In genomic region chr3:162538906-162539305, GRCh38 we compare ENCODE assay signal across 25 cellular contexts.
"Had no signal": no experiment of that assay in that cellular context is flagged by ENCODE, and none has a peak within 500 bp of the region (broad histone marks: within the 10 kb centered on the region; RNA-seq: fewer than 3 reads in every experiment).

No MANE protein-coding gene starts in this region.

- H3K27ac Mint-ChIP-seq: activated naive CD4-positive, alpha-beta T cell treated with anti-CD3 and anti-CD28 coated beads for 36 hours; activated naive CD8-positive, alpha-beta T cell treated with anti-CD3 and anti-CD28 coated beads, Interleukin-2, amount 10 ng/mL, durations not matched to agents 7 days and 5 days; dendritic cell treated with granulocyte-macrophage colony-stimulating factor and Interleukin-4, amounts not matched to agents 40 ng/mL and 50 ng/mL, for 4 days; natural killer cell; stimulated activated effector memory CD8-positive, alpha-beta T cell treated with anti-CD3 and anti-CD28 coated beads, Interleukin-12 subunit alpha, Interleukin-12 subunit beta, amount 100 ng/mL, for 72 hours; T-helper 17 cell had no signal

- H3K36me3 ChIP-seq: neutrophil, ovary, prostate gland, right atrium auricular region, transverse colon had no signal

- H3K4me1 ChIP-seq: body of pancreas, prostate gland, right atrium auricular region, transverse colon had no signal

- H3K4me3 ChIP-seq: body of pancreas, ovary, prostate gland, right atrium auricular region, skin epidermis, transverse colon had no signal

- H3K27ac ChIP-seq: body of pancreas, neutrophil, ovary, prostate gland, right atrium auricular region, skin epidermis, transverse colon had no signal

- ATAC-seq: body of pancreas; left ventricle myocardium superior; natural killer cell; stimulated activated effector memory CD8-positive, alpha-beta T cell treated with anti-CD3 and anti-CD28 coated beads, Interleukin-12 subunit alpha, Interleukin-12 subunit beta, amount 100 ng/mL, for 72 hours; T-helper 17 cell had no signal

- DNase-seq: activated CD4-positive, alpha-beta T cell treated with anti-CD3 and anti-CD28 coated beads for 4 hours; activated CD4-positive, alpha-beta T cell treated with anti-CD3 and anti-CD28 coated beads, Interleukin-2, amount 50 U/mL, for 48 hours; activated CD4-positive, CD25-positive, alpha-beta regulatory T cell; activated effector memory CD4-positive, alpha-beta T cell treated with Interleukin-2 at 50 U/mL for 16 hours; activated naive CD4-positive, alpha-beta T cell treated with anti-CD3 and anti-CD28 coated beads for 36 hours; activated naive CD8-positive, alpha-beta T cell treated with anti-CD3 and anti-CD28 coated beads, Interleukin-2, amount 10 ng/mL, durations not matched to agents 7 days and 5 days; activated T-cell treated with anti-CD3 and anti-CD28 coated beads, Interleukin-2, amount 50 U/mL, for 48 hours; body of pancreas; effector CD8-positive, alpha-beta T cell; erythroblast; hypothalamus; left ventricle myocardium superior; mammary epithelial cell; midbrain; natural killer cell; ovary; stimulated activated CD4-positive, alpha-beta T cell treated with anti-CD3 and anti-CD28 coated beads, Interleukin-2, amount 100 ng/mL, for 24 hours; T-helper 17 cell; transverse colon had no signal

- H3K9me3 Mint-ChIP-seq: activated naive CD8-positive, alpha-beta T cell treated with anti-CD3 and anti-CD28 coated beads, Interleukin-2, amount 10 ng/mL, durations not matched to agents 7 days and 5 days had no signal

- H3K4me1 Mint-ChIP-seq: activated naive CD8-positive, alpha-beta T cell treated with anti-CD3 and anti-CD28 coated beads, Interleukin-2, amount 10 ng/mL, durations not matched to agents 7 days and 5 days; natural killer cell; stimulated activated effector memory CD8-positive, alpha-beta T cell treated with anti-CD3 and anti-CD28 coated beads, Interleukin-12 subunit alpha, Interleukin-12 subunit beta, amount 100 ng/mL, for 72 hours; T-helper 17 cell had no signal

- H3K27me3 ChIP-seq: body of pancreas, neutrophil, ovary, right atrium auricular region, transverse colon had no signal

- H3K27me3 Mint-ChIP-seq: activated naive CD8-positive, alpha-beta T cell treated with anti-CD3 and anti-CD28 coated beads, Interleukin-2, amount 10 ng/mL, durations not matched to agents 7 days and 5 days; dendritic cell treated with granulocyte-macrophage colony-stimulating factor and Interleukin-4, amounts not matched to agents 40 ng/mL and 50 ng/mL, for 4 days; T-helper 17 cell had no signal

- H3K36me3 Mint-ChIP-seq: activated naive CD8-positive, alpha-beta T cell treated with anti-CD3 and anti-CD28 coated beads, Interleukin-2, amount 10 ng/mL, durations not matched to agents 7 days and 5 days; natural killer cell; stimulated activated effector memory CD8-positive, alpha-beta T cell treated with anti-CD3 and anti-CD28 coated beads, Interleukin-12 subunit alpha, Interleukin-12 subunit beta, amount 100 ng/mL, for 72 hours had no signal

- H3K4me3 Mint-ChIP-seq: activated naive CD4-positive, alpha-beta T cell treated with anti-CD3 and anti-CD28 coated beads for 36 hours; activated naive CD8-positive, alpha-beta T cell treated with anti-CD3 and anti-CD28 coated beads, Interleukin-2, amount 10 ng/mL, durations not matched to agents 7 days and 5 days; dendritic cell treated with granulocyte-macrophage colony-stimulating factor and Interleukin-4, amounts not matched to agents 40 ng/mL and 50 ng/mL, for 4 days; natural killer cell; stimulated activated effector memory CD8-positive, alpha-beta T cell treated with anti-CD3 and anti-CD28 coated beads, Interleukin-12 subunit alpha, Interleukin-12 subunit beta, amount 100 ng/mL, for 72 hours; T-helper 17 cell had no signal
